10 cellular contexts compared by ENCODE assay signal in genomic region chr2:46849080-46849715, GRCh38.
DNase-seq lines count a peak whose midpoint lies in the region; ATAC-seq and TF ChIP-seq lines count a peak whose summit lies in the region.
"Had no signal": no experiment of that assay in that cellular context is flagged by ENCODE, and none has a peak within 500 bp of the region (broad histone marks: within the 10 kb centered on the region; RNA-seq: fewer than 3 reads in every experiment).

No MANE protein-coding gene starts in this region.

- TF ChIP-seq POLR2A in ovary (IDR thresholded peaks at IDR 0.05), result no peak

- TF ChIP-seq EP300 in ovary (IDR thresholded peaks at IDR 0.05), result no peak

- no peaks in the 10 kb centered on the region for H3K36me3 ChIP-seq in left ventricle myocardium inferior
- no peaks in the 10 kb centered on the region for H3K36me3 ChIP-seq in ovary
- H3K36me3 ChIP-seq in effector memory CD4-positive, alpha-beta T cell (ENCODE audit: control insufficient read depth, insufficient read depth, low read length), result no peaks in the 10 kb centered on the region
- H3K36me3 ChIP-seq: pancreas had no signal

- H3K27me3 ChIP-seq in left ventricle myocardium inferior (ENCODE audit: low read depth), result no peaks in the 10 kb centered on the region
- H3K27me3 ChIP-seq in ovary, result no peaks in the 10 kb centered on the region
- H3K27me3 ChIP-seq in effector memory CD4-positive, alpha-beta T cell (replicated peaks; ENCODE audit: control insufficient read depth, insufficient read depth, low read length, poor library complexity, severe bottlenecking), result no peaks in the 10 kb centered on the region
- H3K27me3 ChIP-seq: pancreas had no signal

- H3K4me1 ChIP-seq in left ventricle myocardium inferior, result peaks cover 74% of the 10 kb centered on the region
- peaks cover 52% of the 10 kb centered on the region for H3K4me1 ChIP-seq in ovary (ENCODE audit: insufficient read depth)
- no peaks in the 10 kb centered on the region for H3K4me1 ChIP-seq in effector memory CD4-positive, alpha-beta T cell (ENCODE audit: control insufficient read depth, insufficient read depth, low read length, poor library complexity, severe bottlenecking)

- peak overlapping the region; percentile 95 for H3K27ac ChIP-seq in left ventricle myocardium inferior (replicated peaks)
- H3K27ac ChIP-seq in ovary, result peak overlapping the region; percentile 93 to 96
- H3K27ac ChIP-seq in effector memory CD4-positive, alpha-beta T cell (ENCODE audit: insufficient read depth, low read length, poor library complexity, severe bottlenecking), result no peak overlapping the region

- H3K4me3 ChIP-seq in left ventricle myocardium inferior (no peak overlapping the region), fibroblast of mammary gland (ENCODE audit: control insufficient read depth, low read depth, low read length) (no peak overlapping the region), ovary (no peak overlapping the region)
- no peak overlapping the region for H3K4me3 ChIP-seq in effector memory CD4-positive, alpha-beta T cell (ENCODE audit: insufficient read depth, low read depth, low read length, poor library complexity, severe bottlenecking)
- H3K4me3 ChIP-seq: pancreas had no signal

- DNase-seq in left ventricle myocardium inferior, result no peak
- no peak for DNase-seq in Right ventricle myocardium inferior (ENCODE audit: missing footprints)
- peak; percentile 90 for DNase-seq in fibroblast of mammary gland (ENCODE audit: low read depth)
- peak in 1 of 5 donors; percentile 45 for DNase-seq in ovary
- DNase-seq in HuH-7 (ENCODE audit: low spot score), result no peak
- DNase-seq in effector memory CD4-positive, alpha-beta T cell, result no peak
- DNase-seq: anterior cingulate cortex had no signal

- intact Hi-C loops in left ventricle myocardium inferior (cut with micrococcal nuclease) (no loop called here), Right ventricle myocardium inferior (cut with DNase I) (loop anchor here (1.0 kb wide), 1 partner anchor 35 kb away; no protein-coding TSS in a partner anchor), ovary (cut with DNase I) (loop anchor here in 1 of 4 donors (10.0 kb wide), 1 partner anchor 144 kb away; no protein-coding TSS in a partner anchor)

- no peak for TF ChIP-seq CTCF in left ventricle myocardium inferior (IDR thresholded peaks at IDR 0.05; ENCODE audit: borderline replicate concordance)
- no peak for TF ChIP-seq CTCF in fibroblast of mammary gland (conservative IDR thresholded peaks at IDR 0.05; ENCODE audit: control insufficient read depth, insufficient read depth, low read depth, low read length)
- TF ChIP-seq CTCF in ovary (IDR thresholded peaks at IDR 0.05), result no peak

- H3K9me3 ChIP-seq in left ventricle myocardium inferior (replicated peaks) (no peaks in the 10 kb centered on the region), ovary (no peaks in the 10 kb centered on the region)
- H3K9me3 ChIP-seq in effector memory CD4-positive, alpha-beta T cell (ENCODE audit: control insufficient read depth, low read length), result no peaks in the 10 kb centered on the region
- H3K9me3 ChIP-seq: pancreas had no signal

- 19 to 28% (median 22%) methylated on average over 7 of the region's 7 CpGs for WGBS in ovary, 3 donors

- ATAC-seq in Right ventricle myocardium inferior, result no peak
- no peak for ATAC-seq in HG02970 (IDR thresholded peaks at IDR 0.05; ENCODE audit: low FRiP score, unreplicated experiment)
- ATAC-seq in GM18909 (IDR thresholded peaks at IDR 0.05; ENCODE audit: poor library complexity, unreplicated experiment), result no peak
